ENCODE assay signal across 8 cellular contexts in the genomic region with DNA sequence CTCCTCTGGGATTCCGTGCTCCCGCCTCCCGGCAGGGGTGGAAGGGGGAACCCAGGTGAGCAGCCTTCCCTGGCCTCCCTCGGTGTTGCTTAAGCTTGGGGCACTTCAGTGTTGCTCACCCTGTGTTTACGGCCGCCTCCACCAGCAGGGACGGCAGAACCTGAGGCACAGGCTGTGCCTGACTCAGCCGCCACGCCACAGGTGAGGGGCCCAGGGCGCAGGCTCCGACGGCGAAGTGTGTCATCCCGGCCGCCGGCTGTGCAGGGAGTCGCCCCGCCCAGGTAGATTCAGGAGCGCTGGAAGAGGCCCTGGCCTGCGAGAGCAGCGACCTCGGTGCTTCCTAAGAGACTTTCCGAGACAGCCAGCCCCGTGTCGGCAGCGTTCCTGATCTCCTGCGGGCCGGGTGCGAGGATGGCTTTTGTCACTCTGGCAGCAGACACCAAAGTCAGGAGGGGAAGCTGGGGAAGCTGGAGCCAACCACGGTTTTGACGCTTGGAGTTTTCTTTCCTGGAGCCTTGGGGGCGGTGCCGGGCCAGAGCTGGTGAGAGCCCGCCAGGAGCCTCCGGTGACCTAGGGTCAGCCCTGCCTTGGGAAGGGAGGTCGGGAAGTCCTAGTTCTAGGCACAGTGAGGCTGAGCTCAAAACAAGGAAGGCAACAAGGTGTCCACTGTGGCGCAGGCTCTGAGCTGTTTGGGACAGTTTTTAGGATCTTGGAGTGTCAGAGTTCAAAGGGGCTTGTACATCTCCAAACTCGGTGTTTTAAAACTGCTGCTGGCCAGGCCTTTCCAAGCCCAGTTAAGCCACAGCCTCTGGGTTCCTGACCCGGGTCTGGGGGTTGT. TPM values are rescaled to one million over a fixed set of nuclear protein-coding genes. Genes with fewer than 3 reads are reported as not detected.
DNase-seq lines count a peak whose midpoint lies in the region; ATAC-seq, FAIRE-seq and TF ChIP-seq lines count a peak whose summit lies in the region.

No MANE protein-coding gene starts in this region.

- H2AK9ac ChIP-seq in IMR-90 (replicated peaks; ENCODE audit: low read depth, low read length, poor library complexity), result peak overlapping the region; percentile 49

- H3K4ac ChIP-seq in IMR-90 (ENCODE audit: low read depth, low read length), result peak overlapping the region; percentile 25

- no peaks in the 10 kb centered on the region for H3K9me3 Mint-ChIP-seq in activated CD4-positive, alpha-beta memory T cell treated with anti-CD3 and anti-CD28 coated beads, Interleukin-2, amount 10 ng/mL, durations not matched to agents 7 days and 5 days

- H3K4me3 ChIP-seq in A549, result peak overlapping the region; percentile 96
- H3K4me3 ChIP-seq in IMR-90 (ENCODE audit: insufficient read depth, low read depth, low read length), result no peak overlapping the region
- H3K4me3 ChIP-seq in parathyroid adenoma (ENCODE audit: low read depth, low read length), result peak overlapping the region; percentile 13

- no peaks in the 10 kb centered on the region for H3K36me3 Mint-ChIP-seq in activated CD4-positive, alpha-beta memory T cell treated with anti-CD3 and anti-CD28 coated beads, Interleukin-2, amount 10 ng/mL, durations not matched to agents 7 days and 5 days (ENCODE audit: low read depth)

- H4K8ac ChIP-seq in IMR-90 (ENCODE audit: low read depth in 2 of 2, low read length in 2 of 2), result no peak overlapping the region

- peaks cover 16 to 54% of the 10 kb centered on the region in 2 experiments for H3K79me1 ChIP-seq in IMR-90 (ENCODE audit: low read depth in 1 of 2, low read length in 2 of 2)

- no peak overlapping the region for H4K5ac ChIP-seq in IMR-90 (ENCODE audit: low read depth, low read length)

- no TSS peak for BruUV-seq in IMR-90 (replicated peaks; lab: Mats Ljungman, UMichigan)

- H3K56ac ChIP-seq in IMR-90 (ENCODE audit: extremely low read depth, insufficient read depth, low read length), result no peak overlapping the region

- H2BK20ac ChIP-seq in IMR-90 (ENCODE audit: low read depth, low read length), result peak overlapping the region; percentile 2; the same call in 1 of the 2 replicates

- no peak overlapping the region for H3K27ac Mint-ChIP-seq in activated CD4-positive, alpha-beta memory T cell treated with anti-CD3 and anti-CD28 coated beads, Interleukin-2, amount 10 ng/mL, durations not matched to agents 7 days and 5 days

- H3K27ac ChIP-seq in A549 (peak overlapping the region; percentile 98 to 99), IMR-90 (ENCODE audit: insufficient read depth, low read length) (no peak overlapping the region), parathyroid adenoma (peak overlapping the region; percentile 6)

- 12% methylated on average over 21 of the region's 39 CpGs for WGBS in A549 (ENCODE audit: missing lambda C conversion rate)
- 67% methylated on average over 29 of the region's 39 CpGs; no CpG with 5 or more reads in 1 of the 2 experiments for WGBS in IMR-90 (ENCODE audit: extremely low coverage in 2 of 2, insufficient read length in 1 of 2), 2 experiments

- in situ Hi-C loops in IMR-90 (cut with MboI; ENCODE audit: low sequenced_read_pairs), result loop anchor here (5.0 to 10.0 kb wide), 2 partner anchors 343 to 500 kb away; a partner anchor contains a TSS

- TF ChIP-seq EP300 in A549 (IDR thresholded peaks at IDR 0.05), result no peak

- POLR2A ChIA-PET in A549 (lab: Yijun Ruan, JAX) (interaction anchor here (1.4 kb wide), 1 partner anchor 100 kb away, joined by 3 read pairs; no protein-coding TSS in a partner anchor), IMR-90 (lab: Charles Lee; ENCODE audit: unreplicated experiment) (interaction anchor here (0.6 kb wide), 1 partner anchor 358 kb away, joined by 3 read pairs; no protein-coding TSS in a partner anchor)
- POLR2A ChIA-PET in activated CD4-positive, alpha-beta memory T cell treated with anti-CD3 and anti-CD28 coated beads, Interleukin-2, amount 10 ng/mL, durations not matched to agents 7 days and 5 days (lab: Charles Lee), result interaction anchor here (1.0 to 2.3 kb wide), 2 partner anchors 58 to 61 kb away, joined by 3 to 16 read pairs; no protein-coding TSS in a partner anchor

- H2BK5ac ChIP-seq in IMR-90 (ENCODE audit: low read depth, low read length, poor library complexity, severe bottlenecking), result no peak overlapping the region

- FAIRE-seq in A549 (lab: Jason Lieb, UNC) (no peak), D721Med (lab: Jason Lieb, UNC) (no peak)

- H3K9me1 ChIP-seq in IMR-90 (ENCODE audit: insufficient read depth, low read length), result no peaks in the 10 kb centered on the region

- no peak overlapping the region for H2BK120ac ChIP-seq in IMR-90 (ENCODE audit: low read depth, low read length)

- TF ChIP-seq CTCF in A549 (IDR thresholded peaks at IDR 0.05), result no peak
- no peak for TF ChIP-seq CTCF in IMR-90 (conservative IDR thresholded peaks at IDR 0.05; ENCODE audit: low read depth, low read length)
- TF ChIP-seq CTCF in parathyroid adenoma (IDR thresholded peaks at IDR 0.05), result no peak
- TF ChIP-seq CTCF in D721Med (IDR thresholded peaks at IDR 0.05; ENCODE audit: insufficient read depth, missing control alignments), result no peak

- H3K36me3 ChIP-seq in IMR-90 (ENCODE audit: control insufficient read depth, insufficient read depth, low read length) (no peaks in the 10 kb centered on the region), parathyroid adenoma (ENCODE audit: control insufficient read depth, insufficient read depth, low read length) (no peaks in the 10 kb centered on the region)

- peak overlapping the region; percentile 95 for H3K4me2 ChIP-seq in A549
- H3K4me2 ChIP-seq in IMR-90 (ENCODE audit: low read depth, low read length), result peak overlapping the region; percentile 10; the same call in 1 of the 2 replicates
- H3K4me2 ChIP-seq in parathyroid adenoma (ENCODE audit: low read length), result peak overlapping the region; percentile 96

- no peak overlapping the region; the same call in 1 of the 2 replicates for H3K9ac ChIP-seq in IMR-90 (ENCODE audit: low read depth, low read length)
- no peak overlapping the region for H3K9ac ChIP-seq in parathyroid adenoma

- H2AK5ac ChIP-seq in IMR-90 (ENCODE audit: low read depth, low read length), result peak overlapping the region; percentile 23; the same call in 1 of the 2 replicates

- dilution Hi-C loops in IMR-90 (cut with HindIII; ENCODE audit: low sequenced_read_pairs, unreplicated experiment), result no loop called here

- H4K91ac ChIP-seq in IMR-90 (ENCODE audit: insufficient read depth, low read depth, low read length), result no peak overlapping the region

- no peaks in the 10 kb centered on the region for H3K9me3 ChIP-seq in A549
- H3K9me3 ChIP-seq in IMR-90 (ENCODE audit: control insufficient read depth, insufficient read depth, low read length), result no peaks in the 10 kb centered on the region
- no peaks in the 10 kb centered on the region for H3K9me3 ChIP-seq in parathyroid adenoma (ENCODE audit: control insufficient read depth, low read length)

- no peak for TF ChIP-seq POLR2A in A549 (IDR thresholded peaks at IDR 0.05; ENCODE audit: low read length)
- no peak for TF ChIP-seq POLR2A in IMR-90 (IDR thresholded peaks at IDR 0.05; ENCODE audit: low read depth, low read length)
- no peak for TF ChIP-seq POLR2A in erythroblast (IDR thresholded peaks at IDR 0.05; ENCODE audit: low read length)

- intact Hi-C loops in IMR-90 (cut with micrococcal nuclease), result no loop called here

- H3K79me2 ChIP-seq in parathyroid adenoma, result peaks cover 62% of the 10 kb centered on the region

- H3K27me3 Mint-ChIP-seq in activated CD4-positive, alpha-beta memory T cell treated with anti-CD3 and anti-CD28 coated beads, Interleukin-2, amount 10 ng/mL, durations not matched to agents 7 days and 5 days, result peaks cover 11% of the 10 kb centered on the region

- H3K27me3 ChIP-seq in IMR-90 (ENCODE audit: control insufficient read depth, insufficient read depth, low read length) (no peaks in the 10 kb centered on the region), parathyroid adenoma (ENCODE audit: control insufficient read depth, insufficient read depth, low read length) (no peaks in the 10 kb centered on the region)

- no peak overlapping the region for H3K23ac ChIP-seq in IMR-90 (ENCODE audit: low read depth, low read length)

- peaks cover 28% of the 10 kb centered on the region for H3K4me1 ChIP-seq in A549
- peaks cover 18% of the 10 kb centered on the region for H3K4me1 ChIP-seq in IMR-90 (ENCODE audit: control insufficient read depth, insufficient read depth, low read length)
- peaks cover 30% of the 10 kb centered on the region for H3K4me1 ChIP-seq in parathyroid adenoma

- H2BK15ac ChIP-seq in IMR-90 (ENCODE audit: low read depth, low read length), result no peak overlapping the region

- H3K18ac ChIP-seq in IMR-90 (ENCODE audit: low read depth, low read length), result no peak overlapping the region

- H3K4me1 Mint-ChIP-seq in activated CD4-positive, alpha-beta memory T cell treated with anti-CD3 and anti-CD28 coated beads, Interleukin-2, amount 10 ng/mL, durations not matched to agents 7 days and 5 days, result peaks cover 39% of the 10 kb centered on the region

- H3K14ac ChIP-seq in IMR-90 (replicated peaks; ENCODE audit: low read depth, low read length), result no peak overlapping the region

- no peak for TF ChIP-seq RAD21 in A549 (conservative IDR thresholded peaks at IDR 0.05 in 1 of 2, IDR thresholded peaks at IDR 0.05 in 1 of 2)
- TF ChIP-seq RAD21 in IMR-90 (IDR thresholded peaks at IDR 0.05; ENCODE audit: low read length), result no peak

- H2AFZ ChIP-seq in IMR-90 (replicated peaks; ENCODE audit: low read length, poor library complexity), result peak overlapping the region; percentile 67
- no peak overlapping the region for H2AFZ ChIP-seq in parathyroid adenoma

- ATAC-seq in A549, result peak; percentile 1 to 2; a peak in 4 of 6 replicates
- no peak for ATAC-seq in IMR-90 (ENCODE audit: low read depth)

- H4K20me1 ChIP-seq in IMR-90 (ENCODE audit: insufficient read depth, low read length), result peaks cover 76% of the 10 kb centered on the region

- H3K4me3 Mint-ChIP-seq in activated CD4-positive, alpha-beta memory T cell treated with anti-CD3 and anti-CD28 coated beads, Interleukin-2, amount 10 ng/mL, durations not matched to agents 7 days and 5 days, result peak overlapping the region; percentile 43

- DNase-seq in A549 (ENCODE audit: low read depth in 1 of 2, low spot score in 1 of 2) (peak; percentile 43 to 66), IMR-90 (no peak), erythroblast (lab: John Stamatoyannopoulos, UW) (peak; percentile 58 to 73), NCI-H774 (lab: John Stamatoyannopoulos, UW) (no peak), superior temporal gyrus (ENCODE audit: extremely low spot score) (no peak), D721Med (ENCODE audit: insufficient read length, low spot score) (no peak)
- peak; percentile 24 for DNase-seq in activated CD4-positive, alpha-beta memory T cell treated with anti-CD3 and anti-CD28 coated beads, Interleukin-2, amount 10 ng/mL, durations not matched to agents 7 days and 5 days

- CTCF ChIA-PET in A549 (lab: Yijun Ruan, JAX), result interaction anchor here (0.6 to 4.2 kb wide), 56 partner anchors 8 to 607 kb away, joined by 3 to 93 read pairs (median 5); a partner anchor contains a TSS
- CTCF ChIA-PET in IMR-90 (lab: Yijun Ruan, JAX), result interaction anchor here (0.6 to 1.8 kb wide), 7 partner anchors 9 to 370 kb away, joined by 3 to 8 read pairs (median 4); no protein-coding TSS in a partner anchor
- CTCF ChIA-PET in activated CD4-positive, alpha-beta memory T cell treated with anti-CD3 and anti-CD28 coated beads, Interleukin-2, amount 10 ng/mL, durations not matched to agents 7 days and 5 days (lab: Charles Lee), result interaction anchor here (0.9 to 4.0 kb wide), 30 partner anchors 9 to 221 kb away, joined by 3 to 44 read pairs (median 6); a partner anchor contains a TSS

RNA-seq across cellular contexts. Expression of a gene that starts 2.1 kb away (rescaled TPM):
- polyA plus RNA-seq in A549 (2011; rRNA removed) (20.7 and 24.6 TPM in 2 replicates), A549 (2017; fragmentation: RNase III; extraction: RNeasy Plus Mini Kit Qiagen cat#74134 plus additional on column Dnase treatment) (24.3 to 30.3 TPM (median 24.3 TPM) in 3 replicates), IMR-90 (2012; rRNA removed) (25.5 and 30.8 TPM in 2 replicates)
- polyA plus RNA-seq in A549 (2012; cell fraction: cytosol; rRNA removed), result 18.9 and 22.8 TPM in 2 replicates
- polyA plus RNA-seq in A549 (2012; cell fraction: nucleus; rRNA removed), result 49.8 and 64.0 TPM in 2 replicates
- 24.5 and 25.9 TPM in 2 replicates for polyA minus RNA-seq in A549 (2011; rRNA and poly(A)+ RNA removed)
- 9.4 and 14.9 TPM in 2 replicates for total RNA-seq in IMR-90 (2012; rRNA removed)
- 17.0 and 25.6 TPM in 2 replicates for polyA plus RNA-seq in IMR-90 (2012; cell fraction: cytosol; rRNA removed)
- 79.5 and 93.9 TPM in 2 replicates for polyA plus RNA-seq in IMR-90 (2012; cell fraction: nucleus; rRNA removed; ENCODE audit: low replicate concordance)
- total RNA-seq in activated CD4-positive, alpha-beta memory T cell treated with anti-CD3 and anti-CD28 coated beads, Interleukin-2, amount 10 ng/mL, durations not matched to agents 7 days and 5 days, result 10 to 100 TPM; 18.4 to 19.8 TPM

Comparison
In these comparisons a context has a peak if more than half of its experiments do, and no peak if none do; other contexts are left out.
1. DNase-seq: peak in A549 (2 of 2), activated CD4-positive, alpha-beta memory T cell treated with anti-CD3 and anti-CD28 coated beads, Interleukin-2, amount 10 ng/mL, durations not matched to agents 7 days and 5 days (single experiment) and erythroblast (2 of 2); none in IMR-90 (single experiment), NCI-H774 (single experiment), superior temporal gyrus (single experiment) and D721Med (single experiment).
2. H3K4me2 ChIP-seq: peak in every context shown above with its lines; median percentile 96 in parathyroid adenoma; 95 in A549; 10 in IMR-90.